Comparison of ENCODE assay signal across 1 cellular context in the genomic region with DNA sequence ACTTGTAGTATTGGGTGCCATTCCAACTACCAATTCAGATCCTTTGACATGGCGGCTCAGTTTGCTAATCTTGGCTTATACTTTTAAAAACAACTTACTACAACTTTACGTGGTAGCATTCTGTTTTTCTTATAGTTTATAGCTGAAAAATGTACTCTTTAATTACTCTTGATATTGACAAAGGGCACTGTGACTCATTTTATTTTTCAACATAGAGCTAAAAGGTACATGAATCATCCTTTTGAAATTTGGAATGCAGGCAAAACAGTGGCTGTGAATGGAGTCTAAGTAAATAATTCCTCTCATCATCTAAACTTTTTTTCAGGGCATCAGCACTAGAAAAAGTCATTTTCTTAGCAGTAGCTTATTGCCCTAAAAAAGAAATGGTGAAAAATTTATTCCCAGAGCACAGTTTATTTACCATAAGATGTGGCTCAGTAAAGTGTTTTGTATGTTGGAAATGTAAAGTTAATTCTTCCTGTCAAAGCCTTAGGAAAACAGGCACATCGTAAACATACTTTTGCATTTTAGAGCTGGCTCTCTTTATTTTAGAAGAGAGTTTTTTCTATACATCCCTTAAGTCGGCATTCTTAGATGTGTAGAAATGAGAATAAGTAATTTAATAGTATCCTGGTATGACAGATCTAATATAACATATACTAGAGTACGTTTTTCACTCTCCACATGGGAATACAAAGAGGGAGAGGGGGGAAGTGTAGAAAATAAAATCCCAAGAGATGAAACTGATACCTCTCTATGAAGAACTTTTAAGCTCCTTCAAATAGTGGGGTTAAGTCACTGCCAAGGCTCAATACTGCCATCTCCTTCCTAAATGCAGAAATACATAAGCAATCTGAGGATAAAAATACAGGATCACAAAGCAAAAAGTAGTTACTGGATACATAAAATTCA.
TF ChIP-seq lines count a peak whose summit lies in the region.

No MANE protein-coding gene starts in this region.

TF ChIP-seq in HepG2, 621 proteins besides CTCF, POLR2A, EP300 and RAD21:
- TF ChIP-seq, protein P1, sequence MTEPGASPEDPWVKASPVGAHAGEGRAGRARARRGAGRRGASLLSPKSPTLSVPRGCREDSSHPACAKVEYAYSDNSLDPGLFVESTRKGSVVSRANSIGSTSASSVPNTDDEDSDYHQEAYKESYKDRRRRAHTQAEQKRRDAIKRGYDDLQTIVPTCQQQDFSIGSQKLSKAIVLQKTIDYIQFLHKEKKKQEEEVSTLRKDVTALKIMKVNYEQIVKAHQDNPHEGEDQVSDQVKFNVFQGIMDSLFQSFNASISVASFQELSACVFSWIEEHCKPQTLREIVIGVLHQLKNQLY (CRISPR knock-in tag; IDR thresholded peaks at IDR 0.05): no peak
- TF ChIP-seq NCOR1 (IDR thresholded peaks at IDR 0.05; ENCODE audit: borderline replicate concordance, low read length) (no peak), JUNB (CRISPR knock-in tag; IDR thresholded peaks at IDR 0.05; ENCODE audit: borderline replicate concordance) (no peak), ZNF337 (CRISPR knock-in tag; IDR thresholded peaks at IDR 0.05; ENCODE audit: borderline replicate concordance, low read depth) (no peak), SMAD9 (CRISPR knock-in tag; IDR thresholded peaks at IDR 0.05) (no peak), ZNF264 (CRISPR knock-in tag; IDR thresholded peaks at IDR 0.05) (no peak), STAG1 (CRISPR knock-in tag; IDR thresholded peaks at IDR 0.05) (peak; percentile 30; the same call in 1 of the 2 replicates), NCOA2 (CRISPR knock-in tag; IDR thresholded peaks at IDR 0.05) (no peak), NRL (CRISPR knock-in tag; IDR thresholded peaks at IDR 0.05; ENCODE audit: borderline replicate concordance) (no peak), ZNF629 (CRISPR knock-in tag; conservative IDR thresholded peaks at IDR 0.05) (no peak)
- TF ChIP-seq, protein P2, sequence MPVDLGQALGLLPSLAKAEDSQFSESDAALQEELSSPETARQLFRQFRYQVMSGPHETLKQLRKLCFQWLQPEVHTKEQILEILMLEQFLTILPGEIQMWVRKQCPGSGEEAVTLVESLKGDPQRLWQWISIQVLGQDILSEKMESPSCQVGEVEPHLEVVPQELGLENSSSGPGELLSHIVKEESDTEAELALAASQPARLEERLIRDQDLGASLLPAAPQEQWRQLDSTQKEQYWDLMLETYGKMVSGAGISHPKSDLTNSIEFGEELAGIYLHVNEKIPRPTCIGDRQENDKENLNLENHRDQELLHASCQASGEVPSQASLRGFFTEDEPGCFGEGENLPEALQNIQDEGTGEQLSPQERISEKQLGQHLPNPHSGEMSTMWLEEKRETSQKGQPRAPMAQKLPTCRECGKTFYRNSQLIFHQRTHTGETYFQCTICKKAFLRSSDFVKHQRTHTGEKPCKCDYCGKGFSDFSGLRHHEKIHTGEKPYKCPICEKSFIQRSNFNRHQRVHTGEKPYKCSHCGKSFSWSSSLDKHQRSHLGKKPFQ (CRISPR knock-in tag; IDR thresholded peaks at IDR 0.05; ENCODE audit: insufficient replicate concordance): peak; percentile 33
- TF ChIP-seq, protein P3, sequence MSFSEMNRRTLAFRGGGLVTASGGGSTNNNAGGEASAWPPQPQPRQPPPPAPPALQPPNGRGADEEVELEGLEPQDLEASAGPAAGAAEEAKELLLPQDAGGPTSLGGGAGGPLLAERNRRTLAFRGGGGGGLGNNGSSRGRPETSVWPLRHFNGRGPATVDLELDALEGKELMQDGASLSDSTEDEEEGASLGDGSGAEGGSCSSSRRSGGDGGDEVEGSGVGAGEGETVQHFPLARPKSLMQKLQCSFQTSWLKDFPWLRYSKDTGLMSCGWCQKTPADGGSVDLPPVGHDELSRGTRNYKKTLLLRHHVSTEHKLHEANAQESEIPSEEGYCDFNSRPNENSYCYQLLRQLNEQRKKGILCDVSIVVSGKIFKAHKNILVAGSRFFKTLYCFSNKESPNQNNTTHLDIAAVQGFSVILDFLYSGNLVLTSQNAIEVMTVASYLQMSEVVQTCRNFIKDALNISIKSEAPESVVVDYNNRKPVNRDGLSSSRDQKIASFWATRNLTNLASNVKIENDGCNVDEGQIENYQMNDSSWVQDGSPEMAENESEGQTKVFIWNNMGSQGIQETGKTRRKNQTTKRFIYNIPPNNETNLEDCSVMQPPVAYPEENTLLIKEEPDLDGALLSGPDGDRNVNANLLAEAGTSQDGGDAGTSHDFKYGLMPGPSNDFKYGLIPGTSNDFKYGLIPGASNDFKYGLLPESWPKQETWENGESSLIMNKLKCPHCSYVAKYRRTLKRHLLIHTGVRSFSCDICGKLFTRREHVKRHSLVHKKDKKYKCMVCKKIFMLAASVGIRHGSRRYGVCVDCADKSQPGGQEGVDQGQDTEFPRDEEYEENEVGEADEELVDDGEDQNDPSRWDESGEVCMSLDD (CRISPR knock-in tag; IDR thresholded peaks at IDR 0.05; ENCODE audit: borderline replicate concordance): no peak
